In genomic region chr13:41061075-41061913, GRCh38 we compare ENCODE assay signal across 1 cellular context.
TF ChIP-seq lines count a peak whose summit lies in the region.

WBP4 (plus strand) TSS chr13:41061509; CDS start chr13:41061674, 165 bp downstream.

TF ChIP-seq in GM12878, 131 proteins besides CTCF, POLR2A, EP300 and RAD21 (continued from another document):
- no peak for TF ChIP-seq USF1 (IDR thresholded peaks at IDR 0.05; ENCODE audit: borderline replicate concordance, extremely low read length, insufficient read depth, low read depth, low read length)
- no peak for TF ChIP-seq ZSCAN29 (IDR thresholded peaks at IDR 0.05)
- 0 out of 2 replicates have a peak, but pooled peaks have one; percentile 21 for TF ChIP-seq IRF3 (IDR thresholded peaks at IDR 0.05)
